8 cellular contexts compared by ENCODE assay signal in genomic region chr2:231800493-231801091, GRCh38. TPM values are rescaled to one million over a fixed set of nuclear protein-coding genes. Genes with fewer than 3 reads are reported as not detected.
DNase-seq lines count a peak whose midpoint lies in the region; ATAC-seq and TF ChIP-seq lines count a peak whose summit lies in the region.

No MANE protein-coding gene starts in this region.

- H3K4me3 Mint-ChIP-seq in natural killer cell: no peak overlapping the region
- H3K4me3 Mint-ChIP-seq in natural killer cell treated with Interleukin-12 subunit alpha and Interleukin-12 subunit beta and Interleukin-15 and Interleukin-18, amount 100 ng/mL, for 72 hours: no peak overlapping the region

- no peak overlapping the region for H3K27ac Mint-ChIP-seq in natural killer cell
- H3K27ac Mint-ChIP-seq in natural killer cell treated with Interleukin-12 subunit alpha and Interleukin-12 subunit beta and Interleukin-15 and Interleukin-18, amount 100 ng/mL, for 72 hours: no peak overlapping the region

- ATAC-seq in natural killer cell: peak; percentile 39 to 58 (median 44)
- ATAC-seq in natural killer cell treated with Interleukin-12 subunit alpha and Interleukin-12 subunit beta and Interleukin-15 and Interleukin-18, amount 100 ng/mL, for 72 hours: no peak
- ATAC-seq in left lung: peak; percentile 76
- no peak for ATAC-seq in GM21447 (IDR thresholded peaks at IDR 0.05; ENCODE audit: unreplicated experiment)

- H3K4me1 ChIP-seq in left lung (no peaks in the 10 kb centered on the region), transverse colon (peaks cover 0 to 4% (median 1%) of the 10 kb centered on the region in 4 donors)

- no peak for TF ChIP-seq EP300 in transverse colon (IDR thresholded peaks at IDR 0.05; ENCODE audit: low read depth)

- H3K27me3 Mint-ChIP-seq in natural killer cell (ENCODE audit: low read depth in 2 of 2): no peaks in the 10 kb centered on the region
- no peaks in the 10 kb centered on the region for H3K27me3 Mint-ChIP-seq in natural killer cell treated with Interleukin-12 subunit alpha and Interleukin-12 subunit beta and Interleukin-15 and Interleukin-18, amount 100 ng/mL, for 72 hours

- peaks cover 7% of the 10 kb centered on the region for H3K36me3 Mint-ChIP-seq in natural killer cell
- H3K36me3 Mint-ChIP-seq in natural killer cell treated with Interleukin-12 subunit alpha and Interleukin-12 subunit beta and Interleukin-15 and Interleukin-18, amount 100 ng/mL, for 72 hours: peaks cover 20% of the 10 kb centered on the region

- H3K36me3 ChIP-seq in left lung (peaks cover 0 to 96% of the 10 kb centered on the region in 2 donors), transverse colon (peaks cover 0 to 38% (median 13%) of the 10 kb centered on the region in 4 donors)

- no peak overlapping the region for H3K4me3 ChIP-seq in left lung
- H3K4me3 ChIP-seq in transverse colon: no peak overlapping the region

- no peaks in the 10 kb centered on the region for H3K27me3 ChIP-seq in left lung
- H3K27me3 ChIP-seq in transverse colon: no peaks in the 10 kb centered on the region

- H3K27ac ChIP-seq in left lung (no peak overlapping the region), transverse colon (no peak overlapping the region)

- intact Hi-C loops in natural killer cell (cut with micrococcal nuclease) (no loop called here), left lung (cut with DNase I) (no loop called here), transverse colon (cut with DNase I; ENCODE audit: low total_unique reads) (no loop called here)

- DNase-seq in natural killer cell (no peak), OCI-M1 (lab: John Stamatoyannopoulos, UW) (peak; percentile 62), astrocyte of the hippocampus (ENCODE audit: low read depth, low spot score) (peak; percentile 47), left lung (no peak), transverse colon (peak; percentile 26), foreskin melanocyte (no peak)
- DNase-seq in natural killer cell treated with Interleukin-12 subunit alpha and Interleukin-12 subunit beta and Interleukin-15 and Interleukin-18, amount 100 ng/mL, for 72 hours (ENCODE audit: low spot score): no peak

- WGBS in transverse colon (ENCODE audit: low coverage in 1 of 2), 2 donors: 44 to 50% methylated on average over 6 of the region's 6 CpGs

- H3K4me1 Mint-ChIP-seq in natural killer cell: peaks cover 7 to 13% of the 10 kb centered on the region in 2 donors
- H3K4me1 Mint-ChIP-seq in natural killer cell treated with Interleukin-12 subunit alpha and Interleukin-12 subunit beta and Interleukin-15 and Interleukin-18, amount 100 ng/mL, for 72 hours (ENCODE audit: low read depth in 2 of 2): peaks cover 3 to 6% of the 10 kb centered on the region in 2 donors

- in situ Hi-C loops in transverse colon (cut with MboI; ENCODE audit: low pct_ligation_motif_present in 1 of 4, low pct_unique_long_range_greater_than_20kb in 1 of 4, low sequenced_read_pairs in 3 of 4): no loop called here

- H3K9me3 Mint-ChIP-seq in natural killer cell: no peaks in the 10 kb centered on the region
- no peaks in the 10 kb centered on the region for H3K9me3 Mint-ChIP-seq in natural killer cell treated with Interleukin-12 subunit alpha and Interleukin-12 subunit beta and Interleukin-15 and Interleukin-18, amount 100 ng/mL, for 72 hours

- peak; percentile 62 for TF ChIP-seq CTCF in natural killer cell (IDR thresholded peaks at IDR 0.05)
- peak; percentile 42 to 60 for TF ChIP-seq CTCF in left lung (IDR thresholded peaks at IDR 0.05)
- peak; percentile 31 to 62 (median 56) for TF ChIP-seq CTCF in transverse colon (IDR thresholded peaks at IDR 0.05)

- H3K9me3 ChIP-seq in left lung: no peaks in the 10 kb centered on the region
- no peaks in the 10 kb centered on the region for H3K9me3 ChIP-seq in transverse colon

- no peak for TF ChIP-seq POLR2A in transverse colon (IDR thresholded peaks at IDR 0.05)

RNA-seq across cellular contexts. Expression of gene COPS7B, which starts 14.3 kb away (rescaled TPM):
- total RNA-seq in natural killer cell (10 to 100 TPM; 44.2 to 59.9 (median 53.9) TPM), left lung (10 to 100 TPM; 26.0 to 26.6 TPM), transverse colon (10 to 100 TPM; 21.3 to 51.3 (median 22.8) TPM)
- 10 to 100 TPM; 35.9 to 62.5 TPM for total RNA-seq in natural killer cell treated with Interleukin-12 subunit alpha and Interleukin-12 subunit beta and Interleukin-15 and Interleukin-18, amount 100 ng/mL, for 72 hours

RNA-seq across cellular contexts. Expression of gene PDE6D, which starts 19.5 kb away (rescaled TPM):
- total RNA-seq in natural killer cell (10 to 100 TPM; 21.6 to 29.2 (median 22.8) TPM), left lung (10 to 100 TPM; 19.7 to 20.0 TPM), transverse colon (10 to 100 TPM in 3 of 4 donors, 1 to 10 TPM in 1; 4.8 to 34.1 (median 20.7) TPM)
- 10 to 100 TPM; 25.3 to 29.4 TPM for total RNA-seq in natural killer cell treated with Interleukin-12 subunit alpha and Interleukin-12 subunit beta and Interleukin-15 and Interleukin-18, amount 100 ng/mL, for 72 hours

Comparison
In these comparisons a context has a peak if more than half of its experiments do, and no peak if none do; other contexts are left out.
1. ATAC-seq: peak in natural killer cell (3 of 3) and left lung (single experiment); none in natural killer cell treated with Interleukin-12 subunit alpha and Interleukin-12 subunit beta and Interleukin-15 and Interleukin-18, amount 100 ng/mL, for 72 hours (0 of 2) and GM21447 (single experiment).
2. DNase-seq: peak in OCI-M1 (single experiment), astrocyte of the hippocampus (single experiment) and transverse colon (single experiment); none in natural killer cell (single experiment), natural killer cell treated with Interleukin-12 subunit alpha and Interleukin-12 subunit beta and Interleukin-15 and Interleukin-18, amount 100 ng/mL, for 72 hours (single experiment), left lung (0 of 2) and foreskin melanocyte (single experiment).
3. Peak in every context shown above with its lines, with median percentiles within 50 percentile points of each other: CTCF ChIP-seq.